8 cellular contexts compared by ENCODE assay signal in genomic region chr4:184417802-184418511, GRCh38. TPM values are rescaled to one million over a fixed set of nuclear protein-coding genes. Genes with fewer than 3 reads are reported as not detected.
DNase-seq lines count a peak whose midpoint lies in the region; ATAC-seq and TF ChIP-seq lines count a peak whose summit lies in the region.

No MANE protein-coding gene starts in this region.

- no peaks in the 10 kb centered on the region for H3K9me2 ChIP-seq in PC-9 (ENCODE audit: insufficient read depth)

- peaks cover 16% of the 10 kb centered on the region for H3K4me1 ChIP-seq in PC-9 (replicated peaks; ENCODE audit: insufficient read depth)
- H3K4me1 ChIP-seq in mucosa of stomach (ENCODE audit: control insufficient read depth, insufficient read depth, low read length), result peaks cover 39% of the 10 kb centered on the region

- no peak overlapping the region for H2AFZ ChIP-seq in PC-9

- H3F3A ChIP-seq in PC-9 (ENCODE audit: insufficient read depth, low read depth), result peaks cover 7% of the 10 kb centered on the region; the same call in 1 of the 2 replicates

- peak overlapping the region; percentile 46 for H3K9ac ChIP-seq in mucosa of stomach (ENCODE audit: low read length)

- CTCF ChIA-PET in PC-9 (lab: Charles Lee), result no interaction called here

- H3K4me3 ChIP-seq in PC-9 (no peak overlapping the region), coronary artery (peak overlapping the region; percentile 60), mucosa of stomach (ENCODE audit: low read length) (no peak overlapping the region), H7 (ENCODE audit: insufficient read depth, low read depth, low read length) (no peak overlapping the region)

- H3K27ac ChIP-seq in PC-9, result peak overlapping the region; percentile 41; the same call in 1 of the 2 replicates
- peak overlapping the region; percentile 64 to 79 for H3K27ac ChIP-seq in coronary artery

- no peaks in the 10 kb centered on the region for H3K9me3 ChIP-seq in PC-9 (ENCODE audit: insufficient read depth, low read depth)
- no peaks in the 10 kb centered on the region for H3K9me3 ChIP-seq in mucosa of stomach (ENCODE audit: control insufficient read depth, low read length)

- POLR2A ChIA-PET in PC-9 (lab: Charles Lee; ENCODE audit: unreplicated experiment), result interaction anchor here (1.5 kb wide), 1 partner anchor 71 kb away, joined by 8 read pairs; no protein-coding TSS in a partner anchor

- H3K27me3 ChIP-seq in PC-9 (ENCODE audit: insufficient read depth, low read depth) (no peaks in the 10 kb centered on the region), mucosa of stomach (ENCODE audit: control insufficient read depth, insufficient read depth, low read length) (no peaks in the 10 kb centered on the region), H7 (ENCODE audit: control insufficient read depth, insufficient read depth, low read length) (no peaks in the 10 kb centered on the region)

- peak; percentile 68 for DNase-seq in activated effector memory CD4-positive, alpha-beta T cell treated with anti-CD3 and anti-CD28 coated beads, Interleukin-2, amount 50 U/mL, for 16 hours
- no peak for DNase-seq in activated effector memory CD4-positive, alpha-beta T cell treated with Interleukin-2 at 50 U/mL for 16 hours
- DNase-seq in PC-9 (peak in 1 of 2 experiments; percentile 63), coronary artery (ENCODE audit: low spot score) (no peak), H7 (no peak), NCI-H146 treated with DMSO at 0.1 percent for 48 hours (lab: John Stamatoyannopoulos, UW; ENCODE audit: unreplicated experiment) (no peak)

- BruUV-seq in PC-9 (replicated peaks; lab: Mats Ljungman, UMichigan), result no TSS peak

- H4K20me1 ChIP-seq in PC-9 (ENCODE audit: insufficient read depth), result no peaks in the 10 kb centered on the region

- no peaks in the 10 kb centered on the region; the same call in 1 of the 2 replicates for H3K79me2 ChIP-seq in PC-9 (ENCODE audit: low read depth)

- 0 out of 2 replicates have a peak overlapping the region, but pooled peaks have one; percentile 7 for H3K4me2 ChIP-seq in PC-9

- peak; percentile 54 for ATAC-seq in HG02870 (IDR thresholded peaks at IDR 0.05; ENCODE audit: unreplicated experiment)

- H3K36me3 ChIP-seq in PC-9 (ENCODE audit: low read depth) (no peaks in the 10 kb centered on the region), mucosa of stomach (ENCODE audit: control insufficient read depth, insufficient read depth, low read length) (peaks cover 10% of the 10 kb centered on the region), H7 (replicated peaks; ENCODE audit: control insufficient read depth, insufficient read depth, low read length) (peaks cover 2% of the 10 kb centered on the region)

- TF ChIP-seq CTCF in PC-9 (conservative IDR thresholded peaks at IDR 0.05) (no peak), coronary artery (IDR thresholded peaks at IDR 0.05) (no peak)

- intact Hi-C loops in PC-9 (cut with micrococcal nuclease; ENCODE audit: unreplicated experiment), result loop anchor here (2.0 kb wide), 1 partner anchor 151 kb away; no protein-coding TSS in a partner anchor

RNA-seq across cellular contexts. Expression of gene IRF2, which starts 56.4 kb away (rescaled TPM):
- total RNA-seq in PC-9 (2021), result 27.4 and 34.4 TPM in 2 replicates
- 11.9 and 14.8 TPM in 2 replicates for total RNA-seq in H7 (2014; rRNA removed; shearing (Covaris generic))
